In the genomic region with DNA sequence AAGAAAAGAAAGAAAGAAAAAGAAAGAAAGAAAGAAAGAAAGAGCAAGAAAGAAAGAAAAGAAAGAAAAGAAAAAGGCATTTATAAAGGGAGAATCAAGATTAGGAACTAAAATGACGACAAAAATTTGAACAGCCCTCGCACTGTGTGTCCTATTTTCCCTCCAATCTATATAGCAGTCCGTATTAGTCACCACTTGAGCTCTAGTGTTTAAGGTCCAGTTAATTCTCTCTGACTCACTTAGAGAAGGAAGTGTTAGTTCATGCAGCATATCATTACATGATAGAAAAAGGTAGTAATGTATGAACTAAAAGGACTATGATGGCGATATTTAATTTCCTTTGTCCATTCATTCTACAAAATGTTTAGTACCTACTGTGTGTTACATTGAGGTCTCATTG, we compare ENCODE assay signal across 16 cellular contexts.
DNase-seq lines count a peak whose midpoint lies in the region; ATAC-seq and TF ChIP-seq lines count a peak whose summit lies in the region.
"Had no signal": no experiment of that assay in that cellular context is flagged by ENCODE, and none has a peak within 500 bp of the region (broad histone marks: within the 10 kb centered on the region; RNA-seq: fewer than 3 reads in every experiment).

No MANE protein-coding gene starts in this region.

- DNase-seq in HCEC 1CT = peak; percentile 72
- peak; percentile 12 for DNase-seq in RPMI7951 (ENCODE audit: low read depth)
- peak; percentile 71 for DNase-seq in epithelial cell of esophagus (ENCODE audit: low read depth)
- DNase-seq in renal cortical epithelial cell (ENCODE audit: low read depth) = peak; percentile 61
- DNase-seq in DMS79 treated with DMSO at 0.1 percent for 48 hours (lab: John Stamatoyannopoulos, UW) = no peak
- DNase-seq in SHP77 treated with DMSO at 0.1 percent for 48 hours (lab: John Stamatoyannopoulos, UW) = no peak
- DNase-seq: activated CD4-positive, CD25-positive, alpha-beta regulatory T cell treated with anti-CD3 and anti-CD28 coated beads, Interleukin-2, amount 50 U/mL, for 72 hours; head of caudate nucleus; nephron progenitor cell; T-helper 9 cell; thyroid gland had no signal

- H3K4me3 ChIP-seq in epithelial cell of esophagus (ENCODE audit: low read length) = no peak overlapping the region
- H3K4me3 ChIP-seq: BLaER1 treated with 17β-estradiol and CSF1 and Interleukin-3, amounts not matched to agents 10 nM and 100 nM; coronary artery; SJSA1; thyroid gland had no signal

- ATAC-seq in HG03439 (IDR thresholded peaks at IDR 0.05; ENCODE audit: unreplicated experiment) = no peak
- ATAC-seq: stimulated activated memory B cell treated with anti-CD40 and anti-IgM and Interleukin-4, amounts not matched to agents 10 μg/mL and 1 μg/mL and 100 μg/mL, for 72 hours had no signal

- no peak for TF ChIP-seq CTCF in epithelial cell of esophagus (IDR thresholded peaks at IDR 0.05; ENCODE audit: insufficient read depth, low read depth, low read length, missing control alignments)

Comparison
In these comparisons a context has a peak if more than half of its experiments do, and no peak if none do; other contexts are left out.
1. DNase-seq: peak in HCEC 1CT (single experiment), RPMI7951 (single experiment), epithelial cell of esophagus (single experiment) and renal cortical epithelial cell (single experiment); none in DMS79 treated with DMSO at 0.1 percent for 48 hours (single experiment) and SHP77 treated with DMSO at 0.1 percent for 48 hours (single experiment).